In genomic region chrX:154534526-154535322, GRCh38 we compare ENCODE assay signal across 8 cellular contexts. TPM values are rescaled to one million over a fixed set of nuclear protein-coding genes. Genes with fewer than 3 reads are reported as not detected.
DNase-seq lines count a peak whose midpoint lies in the region; ATAC-seq and TF ChIP-seq lines count a peak whose summit lies in the region.

No MANE protein-coding gene starts in this region.

- H3K4me1 ChIP-seq in BE2C (no peaks in the 10 kb centered on the region), left lung (peaks cover 0 to 20% of the 10 kb centered on the region in 2 donors)

- ATAC-seq in HG03342 (IDR thresholded peaks at IDR 0.05; ENCODE audit: unreplicated experiment) (peak; percentile 86), left lung (peak; percentile 99)

- no peak overlapping the region for H3K4me3 ChIP-seq in BE2C (ENCODE audit: low read depth, low read length)
- H3K4me3 ChIP-seq in left lung = no peak overlapping the region

- peak; percentile 89 for DNase-seq in BE2C
- DNase-seq in GM19238 (ENCODE audit: insufficient read length, low spot score) = peak; percentile 93
- peak; percentile 57 for DNase-seq in NCI-H510A treated with DMSO at 0.1 percent for 48 hours (lab: John Stamatoyannopoulos, UW)
- DNase-seq in activated CD4-positive, alpha-beta T cell treated with anti-CD3 and anti-CD28 coated beads for 24 hours (ENCODE audit: low read depth in 2 of 2) = peak; percentile 79 to 87
- peak; percentile 83 for DNase-seq in cerebellum (ENCODE audit: low spot score)
- DNase-seq in left lung = peak; percentile 93 to 96
- peak; percentile 69 to 82 (median 70) for DNase-seq in stimulated activated CD4-positive, alpha-beta T cell treated with anti-CD3 and anti-CD28 coated beads, TNF-alpha, amount 100 ng/mL, for 24 hours (ENCODE audit: low read depth in 3 of 3)

- no peak overlapping the region for H3K27ac ChIP-seq in left lung

- peak; percentile 86 for TF ChIP-seq CTCF in BE2C (IDR thresholded peaks at IDR 0.05; ENCODE audit: low read depth, low read length)
- peak; percentile 97 to 99 for TF ChIP-seq CTCF in left lung (IDR thresholded peaks at IDR 0.05)

- H3K9me3 ChIP-seq in BE2C (no peaks in the 10 kb centered on the region), left lung (no peaks in the 10 kb centered on the region)

- peaks cover 29% of the 10 kb centered on the region for H3K36me3 ChIP-seq in BE2C
- H3K36me3 ChIP-seq in left lung = peaks cover 0 to 43% of the 10 kb centered on the region in 2 donors

- intact Hi-C loops in left lung (cut with DNase I) = no loop called here

- no peaks in the 10 kb centered on the region for H3K27me3 ChIP-seq in BE2C
- H3K27me3 ChIP-seq in left lung = no peaks in the 10 kb centered on the region

RNA-seq across cellular contexts. Expression of gene G6PD, which starts 11.9 kb away (rescaled TPM):
- 207 TPM for polyA plus RNA-seq in BE2C (2012; ENCODE audit: insufficient read depth, insufficient read length, low read depth)
- total RNA-seq in cerebellum = 19.2 TPM
- total RNA-seq in left lung = 100 to 1,000 TPM in 1 of 2 donors, 10 to 100 TPM in 1; 66.8 to 109 TPM

RNA-seq across cellular contexts. Expression of gene IKBKG, which starts 12.7 kb away (rescaled TPM):
- 74.8 TPM for polyA plus RNA-seq in BE2C (2012; ENCODE audit: insufficient read depth, insufficient read length, low read depth)
- total RNA-seq in cerebellum = 4.7 TPM
- 10 to 100 TPM; 28.1 to 52.5 TPM for total RNA-seq in left lung

RNA-seq across cellular contexts. Expression of gene FAM3A, which starts 18.7 kb away (rescaled TPM):
- polyA plus RNA-seq in BE2C (2012; ENCODE audit: insufficient read depth, insufficient read length, low read depth) = 29.7 TPM
- total RNA-seq in cerebellum (9.3 TPM), left lung (10 to 100 TPM; 35.3 to 43.6 TPM)

RNA-seq across cellular contexts. Expression of gene SLC10A3, which starts 44.3 kb away (rescaled TPM):
- polyA plus RNA-seq in BE2C (2012; ENCODE audit: insufficient read depth, insufficient read length, low read depth) = 20.6 TPM
- total RNA-seq in cerebellum = 2.8 TPM
- 10 to 100 TPM; 25.1 to 26.8 TPM for total RNA-seq in left lung

RNA-seq across cellular contexts. Expression of gene UBL4A, which starts 48.3 kb away (rescaled TPM):
- polyA plus RNA-seq in BE2C (2012; ENCODE audit: insufficient read depth, insufficient read length, low read depth) = 119 TPM
- total RNA-seq in cerebellum (15.6 TPM), left lung (10 to 100 TPM; 33.4 to 37.9 TPM)
